Comparison of ENCODE assay signal across 11 cellular contexts in genomic region chrX:122818068-122818467, GRCh38.
"Had no signal": no experiment of that assay in that cellular context is flagged by ENCODE, and none has a peak within 500 bp of the region (broad histone marks: within the 10 kb centered on the region; RNA-seq: fewer than 3 reads in every experiment).

No MANE protein-coding gene starts in this region.

- H3K9ac ChIP-seq: GM23248 had no signal

- DNase-seq: GM23248, GOT3, H7, H9, HCEC 1CT, HFFc6 had no signal

- H3K4me1 Mint-ChIP-seq: GM23338, H9 had no signal

- H3K4me1 ChIP-seq: HAP-1 had no signal

- H3K4me3 Mint-ChIP-seq: GM23338, H9, HFFc6 had no signal

- H3K4me3 ChIP-seq: GM23248, GM23338, HAP-1 had no signal

- H3K36me3 ChIP-seq: HAP-1 had no signal

- ATAC-seq: GM23338, HCT116 had no signal

- H3K27ac Mint-ChIP-seq: GM23338, H9, HFFc6 had no signal

- FAIRE-seq: H1, H54 had no signal

- H3K27ac ChIP-seq: GM23248 had no signal
